8 cellular contexts compared by ENCODE assay signal in the genomic region with DNA sequence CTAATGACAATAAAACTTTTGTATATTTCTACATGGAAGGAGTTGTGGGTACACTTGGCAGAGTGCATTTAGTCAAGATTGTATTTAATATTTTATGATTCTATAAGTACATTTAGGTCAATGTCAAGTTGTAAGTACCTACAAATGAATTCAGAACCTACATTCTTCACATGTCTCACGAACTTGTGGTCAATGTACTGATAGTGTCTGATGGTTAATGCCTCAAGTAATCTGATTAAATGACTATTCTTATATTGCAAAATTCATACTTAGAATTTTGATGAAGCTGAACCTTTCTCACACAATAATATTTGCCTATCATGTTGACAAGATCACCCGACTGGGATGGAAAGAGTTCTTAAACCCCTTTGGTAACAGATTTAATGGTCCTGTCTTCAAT.
"Had no signal": no experiment of that assay in that cellular context is flagged by ENCODE, and none has a peak within 500 bp of the region (broad histone marks: within the 10 kb centered on the region; RNA-seq: fewer than 3 reads in every experiment).

No MANE protein-coding gene starts in this region.

- ATAC-seq: GM12878 had no signal

- H3K4me3 ChIP-seq: GM12878 had no signal

- DNase-seq: GDM1, GF-D8 had no signal

- FAIRE-seq: G401.6, GM12878, GM12891, GM12892, GM18507, GM19239 had no signal
